Comparison of ENCODE assay signal across 8 cellular contexts in the genomic region with DNA sequence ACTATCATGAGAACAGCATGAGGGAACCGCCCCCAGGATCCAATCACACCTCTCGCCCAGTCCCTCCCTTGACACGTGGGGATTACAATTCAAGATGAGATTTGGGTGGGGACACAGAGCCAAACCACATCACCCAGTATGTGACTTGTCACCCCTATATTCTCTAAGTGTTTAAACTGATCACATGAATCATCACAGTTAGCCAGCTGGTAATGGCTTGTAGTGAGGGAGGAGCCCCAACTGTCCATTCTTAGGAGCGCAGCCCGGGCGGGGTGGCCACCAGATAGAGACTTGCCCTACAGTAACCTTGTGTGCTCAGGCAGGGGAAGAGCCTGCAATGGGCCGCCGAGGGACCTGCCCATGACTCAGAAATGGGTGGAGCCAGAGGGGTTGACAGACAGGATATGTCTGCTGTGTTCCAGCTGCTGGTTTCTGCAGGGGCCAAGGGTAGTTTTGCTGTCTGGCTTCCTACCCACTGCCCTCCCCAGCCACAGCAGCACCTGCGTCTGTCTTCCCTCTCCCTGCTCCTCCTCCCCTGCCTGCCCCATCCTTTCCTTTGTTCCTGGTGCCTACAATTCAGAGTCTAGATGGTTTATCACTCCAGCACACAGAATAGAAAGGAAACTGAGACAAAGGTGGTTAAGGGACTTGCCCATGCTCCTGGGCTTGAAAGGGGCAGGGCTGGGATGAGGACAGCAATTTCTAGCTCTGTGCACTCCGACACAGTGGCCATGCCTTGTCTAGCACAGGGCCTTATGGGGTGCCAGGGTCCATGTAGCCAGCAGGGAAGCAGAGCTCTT. TPM values are rescaled to one million over a fixed set of nuclear protein-coding genes. Genes with fewer than 3 reads are reported as not detected.
A peak's percentile ranks its signal among the peaks of the same experiment; 100 is the strongest.
DNase-seq lines count a peak whose midpoint lies in the region; ATAC-seq lines count a peak whose summit lies in the region.

No MANE protein-coding gene starts in this region.

- H3K9me3 Mint-ChIP-seq in activated naive CD4-positive, alpha-beta T cell treated with anti-CD3 and anti-CD28 coated beads, Interleukin-2, amount 50 U/mL, for 72 hours, result no peaks in the 10 kb centered on the region

- peaks cover 17 to 42% of the 10 kb centered on the region in 2 donors for H3K36me3 Mint-ChIP-seq in activated naive CD4-positive, alpha-beta T cell treated with anti-CD3 and anti-CD28 coated beads, Interleukin-2, amount 50 U/mL, for 72 hours

- intact Hi-C loops in left cardiac atrium (cut with DNase I), result no loop called here

- ATAC-seq in GM19467 (IDR thresholded peaks at IDR 0.05; ENCODE audit: unreplicated experiment) (peak; percentile 82), HG03558 (IDR thresholded peaks at IDR 0.05; ENCODE audit: extremely low read depth, unreplicated experiment) (peak; percentile 59), left cardiac atrium (peak; percentile 89 to 99)
- ATAC-seq in activated naive CD4-positive, alpha-beta T cell treated with anti-CD3 and anti-CD28 coated beads, Interleukin-2, amount 50 U/mL, for 72 hours, result peak; percentile 96 to 98

- peak overlapping the region in 15 of 21 experiments; percentile 21 to 85 (median 68) for H3K27ac ChIP-seq in skin epidermis

- DNase-seq in COR-L47 (lab: John Stamatoyannopoulos, UW), result peak; percentile 20
- peak; percentile 73 for DNase-seq in SKM-1 treated with dmso at 0.1 percent for 144 hours (lab: John Stamatoyannopoulos, UW; ENCODE audit: unreplicated experiment)
- peak; percentile 85 to 92 for DNase-seq in activated naive CD4-positive, alpha-beta T cell treated with anti-CD3 and anti-CD28 coated beads, Interleukin-2, amount 50 U/mL, for 72 hours (ENCODE audit: low spot score in 2 of 2)
- peak; percentile 92 for DNase-seq in left cardiac atrium
- no peak for DNase-seq in NCI-H524 treated with DMSO at 0.1 percent for 48 hours (lab: John Stamatoyannopoulos, UW)

- H3K4me3 ChIP-seq in skin epidermis, result no peak overlapping the region

- peak overlapping the region; percentile 26 to 53 for H3K27ac Mint-ChIP-seq in activated naive CD4-positive, alpha-beta T cell treated with anti-CD3 and anti-CD28 coated beads, Interleukin-2, amount 50 U/mL, for 72 hours

RNA-seq across cellular contexts. Expression of a gene that starts 9.2 kb away (rescaled TPM):
- total RNA-seq in activated naive CD4-positive, alpha-beta T cell treated with anti-CD3 and anti-CD28 coated beads, Interleukin-2, amount 50 U/mL, for 72 hours, result 10 to 100 TPM; 15.4 to 24.4 TPM
- 10 to 100 TPM in 1 of 2 donors, 1 to 10 TPM in 1; 6.3 to 13.5 TPM for total RNA-seq in left cardiac atrium
